Comparison of ENCODE assay signal across 8 cellular contexts in the genomic region with DNA sequence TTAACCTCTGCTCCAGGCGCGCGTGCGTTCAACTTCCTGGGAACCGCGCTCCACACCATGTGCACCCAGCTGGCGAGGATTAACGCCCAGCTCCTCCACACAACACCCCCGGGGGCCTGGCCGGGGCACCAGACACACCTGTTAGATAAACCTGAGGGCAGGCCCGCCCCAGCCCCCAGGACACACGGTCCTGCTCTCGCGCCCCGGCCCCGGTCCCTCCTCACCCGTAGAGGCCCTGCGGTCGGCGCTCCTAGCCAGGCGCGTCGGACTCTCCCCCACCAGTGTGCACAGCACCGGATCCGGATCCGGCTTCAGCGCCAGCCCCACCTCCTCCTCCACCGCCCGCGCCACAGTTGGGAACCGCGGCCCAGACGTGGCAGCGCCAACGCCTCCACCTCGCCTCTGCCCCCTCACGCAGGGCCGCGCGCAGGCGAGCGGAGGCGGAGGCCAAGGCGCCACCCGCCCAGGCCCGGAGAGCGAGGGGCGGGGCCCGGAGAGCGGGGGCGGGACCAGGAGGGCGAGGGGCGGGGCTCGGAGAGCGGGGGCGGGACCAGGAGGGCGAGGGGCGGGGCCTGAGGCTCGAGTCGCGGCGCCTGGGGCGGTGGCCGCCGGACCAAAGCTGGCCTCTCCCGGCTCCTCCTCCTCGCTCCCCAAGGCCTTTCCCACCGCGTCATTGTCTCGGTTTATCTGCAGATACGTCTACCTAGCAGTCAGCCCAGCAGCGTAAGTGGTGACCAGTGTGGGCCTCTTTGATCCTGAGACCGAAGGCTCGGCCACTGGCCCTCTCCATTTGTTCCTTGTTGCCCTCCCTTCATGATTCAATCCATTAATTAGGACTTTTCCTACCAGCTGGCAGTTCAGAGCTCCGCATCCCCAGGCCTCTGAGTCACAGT. TPM values are rescaled to one million over a fixed set of nuclear protein-coding genes. Genes with fewer than 3 reads are reported as not detected.
A peak's percentile ranks its signal among the peaks of the same experiment; 100 is the strongest.
DNase-seq lines count a peak whose midpoint lies in the region; ATAC-seq, FAIRE-seq and TF ChIP-seq lines count a peak whose summit lies in the region.

Gene GNPNAT1 (minus strand): TSS at position 404 of the 893 bp plus-strand sequence. CDS start 6,957 bp downstream, outside the sequence.

- peak; percentile 76 for TF ChIP-seq POLR2A in GM12892 (IDR thresholded peaks at IDR 0.05; ENCODE audit: low read depth, low read length)
- peak; percentile 39 to 79 for TF ChIP-seq POLR2A in adrenal gland (IDR thresholded peaks at IDR 0.05)
- peak in 1 of 2 donors; percentile 56 for TF ChIP-seq POLR2A in heart left ventricle (IDR thresholded peaks at IDR 0.05)
- TF ChIP-seq POLR2A in transverse colon (IDR thresholded peaks at IDR 0.05): peak; percentile 84

- H3K36me3 ChIP-seq in adrenal gland (replicated peaks in 1 of 2) (no peaks in the 10 kb centered on the region), heart left ventricle (peaks cover 0 to 5% (median 0%) of the 10 kb centered on the region in 9 donors), transverse colon (no peaks in the 10 kb centered on the region)

- H3K4me3 ChIP-seq in adrenal gland (peak within 1 kb of the TSS in 3 of 4 donors; percentile 55 to 80 (median 70)), heart left ventricle (peak within 1 kb of the TSS; percentile 52 to 82 (median 70)), transverse colon (peak within 1 kb of the TSS; percentile 39 to 74 (median 68))

- no peak for TF ChIP-seq CTCF in adrenal gland (IDR thresholded peaks at IDR 0.05)
- no peak for TF ChIP-seq CTCF in heart left ventricle (IDR thresholded peaks at IDR 0.05)
- TF ChIP-seq CTCF in transverse colon (IDR thresholded peaks at IDR 0.05): peak in 1 of 5 experiments; percentile 12

- TF ChIP-seq EP300 in transverse colon (IDR thresholded peaks at IDR 0.05; ENCODE audit: low read depth): no peak

- 1 to 11% (median 2%) methylated on average over 9 to 75 of the region's 75 CpGs for WGBS in adrenal gland, 4 donors
- 1 to 6% (median 2%) methylated on average over 13 to 75 of the region's 75 CpGs for WGBS in heart left ventricle, 4 donors
- WGBS in transverse colon (ENCODE audit: low coverage in 1 of 2), 2 donors: 7 to 20% methylated on average over 1 to 40 of the region's 75 CpGs

- DNase-seq in GM12892 (ENCODE audit: insufficient read length): peak; percentile 85
- peak; percentile 22 for DNase-seq in NCI-H1436 treated with DMSO at 0.1 percent for 48 hours (lab: John Stamatoyannopoulos, UW)
- peak; percentile 79 to 94 (median 87) for DNase-seq in T-helper 1 cell
- peak; percentile 87 to 92 (median 90) for DNase-seq in adrenal gland
- DNase-seq in heart left ventricle: peak; percentile 85 to 93 (median 88)
- DNase-seq in pons (ENCODE audit: low spot score): peak; percentile 82
- peak; percentile 90 for DNase-seq in transverse colon

- H3K27ac ChIP-seq in adrenal gland (peak within 1 kb of the TSS; percentile 43 to 94 (median 84)), heart left ventricle (peak within 1 kb of the TSS; percentile 58 to 91 (median 87)), transverse colon (peak within 1 kb of the TSS; percentile 86 to 93 (median 90))

- H3K4me1 ChIP-seq in adrenal gland (replicated peaks in 1 of 2) (peaks cover 4 to 9% of the 10 kb centered on the region in 2 donors), heart left ventricle (peaks cover 0 to 30% (median 12%) of the 10 kb centered on the region in 12 donors), transverse colon (peaks cover 5 to 22% (median 10%) of the 10 kb centered on the region in 4 donors)

- H3K9me3 ChIP-seq in adrenal gland (replicated peaks in 1 of 3) (no peaks in the 10 kb centered on the region), heart left ventricle (no peaks in the 10 kb centered on the region), transverse colon (no peaks in the 10 kb centered on the region)

- H3K27me3 ChIP-seq in adrenal gland (no peaks in the 10 kb centered on the region), heart left ventricle (no peaks in the 10 kb centered on the region), transverse colon (no peaks in the 10 kb centered on the region)

- ATAC-seq in HG02840 (IDR thresholded peaks at IDR 0.05; ENCODE audit: low FRiP score, unreplicated experiment) (peak; percentile 92), heart left ventricle (peak; percentile 78 to 97 (median 94))

- intact Hi-C loops in adrenal gland (cut with DNase I): no loop called here
- intact Hi-C loops in heart left ventricle (cut with DNase I): loop anchor here in 1 of 10 donors (5.0 kb wide), 1 partner anchor 239 kb away; the partner anchor contains the start of genes GPR137C and TXNDC16
- intact Hi-C loops in transverse colon (cut with DNase I; ENCODE audit: low total_unique reads): no loop called here

- FAIRE-seq in GM12892 (lab: Jason Lieb, UNC): peak; percentile 63

- in situ Hi-C loops in transverse colon (cut with MboI; ENCODE audit: low pct_ligation_motif_present in 1 of 4, low pct_unique_long_range_greater_than_20kb in 1 of 4, low sequenced_read_pairs in 3 of 4): no loop called here

RNA-seq across cellular contexts. Expression of gene GNPNAT1, which starts in this region (rescaled TPM):
- polyA plus RNA-seq in GM12892 (2012; ENCODE audit: missing spikeins): 21.3 TPM
- total RNA-seq in adrenal gland (10 to 100 TPM in 7 of 8 donors, 1 to 10 TPM in 1; 4.6 to 22.4 (median 13.0) TPM), heart left ventricle (10 to 100 TPM in 4 of 9 donors, 1 to 10 TPM in 5; 5.3 to 12.8 (median 8.0) TPM), transverse colon (10 to 100 TPM in 2 of 4 donors, 1 to 10 TPM in 2; 7.5 to 17.1 (median 12.7) TPM)
- polyA plus RNA-seq in adrenal gland (10 to 100 TPM in 1 of 3 donors, 1 to 10 TPM in 2; 5.0 to 30.1 (median 5.3) TPM), heart left ventricle (10 to 100 TPM in 1 of 2 donors, 1 to 10 TPM in 1; 2.7 to 19.9 TPM)

Comparison
In these comparisons a context has a peak if more than half of its experiments do, and no peak if none do; other contexts are left out.
1. Peak in every context shown above with its lines: DNase-seq, ATAC-seq, H3K4me3 ChIP-seq and H3K27ac ChIP-seq.
2. DNase-seq: peak in every context shown above with its lines; median percentile 90 in adrenal gland; 90 in transverse colon; 88 in heart left ventricle; 87 in T-helper 1 cell; 85 in GM12892; 82 in pons; 22 in NCI-H1436 treated with DMSO at 0.1 percent for 48 hours.